ENCODE assay signal across 8 cellular contexts in genomic region chr19:1094655-1094977, GRCh38. TPM values are rescaled to one million over a fixed set of nuclear protein-coding genes. Genes with fewer than 3 reads are reported as not detected.
DNase-seq lines count a peak whose midpoint lies in the region; ATAC-seq, FAIRE-seq and TF ChIP-seq lines count a peak whose summit lies in the region.

No MANE protein-coding gene starts in this region.

- no peak for FAIRE-seq in urothelium cell line (lab: Jason Lieb, UNC)

- TF ChIP-seq CTCF in AG04449 (IDR thresholded peaks at IDR 0.05; ENCODE audit: insufficient read depth, low read length, missing control alignments) = no peak

- H3K4me3 Mint-ChIP-seq in IgD-negative memory B cell = peak overlapping the region; percentile 91 to 98 (median 94)
- peak overlapping the region; percentile 95 for H3K4me3 Mint-ChIP-seq in central memory CD8-positive, alpha-beta T cell

- H3K27me3 Mint-ChIP-seq in IgD-negative memory B cell = peaks cover 1% of the 10 kb centered on the region
- H3K27me3 Mint-ChIP-seq in central memory CD8-positive, alpha-beta T cell = no peaks in the 10 kb centered on the region

- no peaks in the 10 kb centered on the region for H3K36me3 Mint-ChIP-seq in IgD-negative memory B cell
- H3K36me3 Mint-ChIP-seq in central memory CD8-positive, alpha-beta T cell (ENCODE audit: insufficient read depth) = peaks cover 40% of the 10 kb centered on the region

- peaks cover 9 to 17% (median 12%) of the 10 kb centered on the region in 3 donors for H3K4me1 Mint-ChIP-seq in IgD-negative memory B cell
- H3K4me1 Mint-ChIP-seq in central memory CD8-positive, alpha-beta T cell = peaks cover 34% of the 10 kb centered on the region

- H3K4me1 ChIP-seq in muscle layer of colon (ENCODE audit: insufficient read depth, low read length) = peaks cover 22% of the 10 kb centered on the region

- peak overlapping the region; percentile 86 for H3K9ac ChIP-seq in muscle layer of colon (ENCODE audit: low read length)

- H3K27me3 ChIP-seq in muscle layer of colon (ENCODE audit: control insufficient read depth in 1 of 2, insufficient read depth in 2 of 2, low read length in 2 of 2) = no peaks in the 10 kb centered on the region

- ATAC-seq in central memory CD8-positive, alpha-beta T cell (replicated peaks; ENCODE audit: extremely low read depth, poor library complexity, severe bottlenecking) = peak; percentile 7
- no peak for ATAC-seq in HG03520 (IDR thresholded peaks at IDR 0.05; ENCODE audit: unreplicated experiment)

- no peak for DNase-seq in AG04449 (ENCODE audit: low read depth, low spot score)
- no peak for DNase-seq in central memory CD8-positive, alpha-beta T cell (ENCODE audit: low spot score in 2 of 2)
- DNase-seq in urothelium cell line (ENCODE audit: low spot score) = no peak
- DNase-seq in inferior parietal cortex (ENCODE audit: extremely low spot score) = no peak
- no peak for DNase-seq in NCI-H187 treated with DMSO at 0.1 percent for 48 hours (lab: John Stamatoyannopoulos, UW)

- POLR2A ChIA-PET in AG04449 (lab: Yijun Ruan, JAX) = interaction anchor here (0.8 to 1.3 kb wide), 2 partner anchors 10 to 15 kb away, joined by 5 read pairs; no protein-coding TSS in a partner anchor

- H3K9me3 ChIP-seq in muscle layer of colon (ENCODE audit: low read length) = no peaks in the 10 kb centered on the region

- H3K36me3 ChIP-seq in muscle layer of colon (ENCODE audit: insufficient read depth, low read length) = peaks cover 10% of the 10 kb centered on the region

- peak overlapping the region; percentile 92 for H3K4me3 ChIP-seq in AG04449 (ENCODE audit: low read depth, low read length)
- H3K4me3 ChIP-seq in muscle layer of colon (ENCODE audit: low read depth in 1 of 2, low read length in 2 of 2) = peak overlapping the region; percentile 88 to 92

- peak overlapping the region; percentile 61 for H3K27ac ChIP-seq in muscle layer of colon (ENCODE audit: low read depth, low read length)

- H3K27ac Mint-ChIP-seq in IgD-negative memory B cell = peak overlapping the region in 2 of 3 donors; percentile 88 to 89
- H3K27ac Mint-ChIP-seq in central memory CD8-positive, alpha-beta T cell (ENCODE audit: low read depth) = peak overlapping the region; percentile 85

- no peaks in the 10 kb centered on the region for H3K9me3 Mint-ChIP-seq in IgD-negative memory B cell
- H3K9me3 Mint-ChIP-seq in central memory CD8-positive, alpha-beta T cell = no peaks in the 10 kb centered on the region

- CTCF ChIA-PET in AG04449 (lab: Yijun Ruan, JAX) = interaction anchor here (1.0 to 1.3 kb wide), 2 partner anchors 10 to 27 kb away, joined by 3 to 4 read pairs; no protein-coding TSS in a partner anchor

RNA-seq across cellular contexts. Expression of gene POLR2E, which starts 0.6 kb away (rescaled TPM):
- 237 TPM for polyA plus RNA-seq in IgD-negative memory B cell

RNA-seq across cellular contexts. Expression of gene GPX4, which starts 9.2 kb away (rescaled TPM):
- polyA plus RNA-seq in IgD-negative memory B cell = 460 TPM

RNA-seq across cellular contexts. Expression of gene ARHGAP45, which starts 27.6 kb away (rescaled TPM):
- polyA plus RNA-seq in IgD-negative memory B cell = 391 TPM

RNA-seq across cellular contexts. Expression of gene ABCA7, which starts 54.7 kb away (rescaled TPM):
- 21.4 TPM for polyA plus RNA-seq in IgD-negative memory B cell
